ENCODE assay signal across 9 cellular contexts in the genomic region with DNA sequence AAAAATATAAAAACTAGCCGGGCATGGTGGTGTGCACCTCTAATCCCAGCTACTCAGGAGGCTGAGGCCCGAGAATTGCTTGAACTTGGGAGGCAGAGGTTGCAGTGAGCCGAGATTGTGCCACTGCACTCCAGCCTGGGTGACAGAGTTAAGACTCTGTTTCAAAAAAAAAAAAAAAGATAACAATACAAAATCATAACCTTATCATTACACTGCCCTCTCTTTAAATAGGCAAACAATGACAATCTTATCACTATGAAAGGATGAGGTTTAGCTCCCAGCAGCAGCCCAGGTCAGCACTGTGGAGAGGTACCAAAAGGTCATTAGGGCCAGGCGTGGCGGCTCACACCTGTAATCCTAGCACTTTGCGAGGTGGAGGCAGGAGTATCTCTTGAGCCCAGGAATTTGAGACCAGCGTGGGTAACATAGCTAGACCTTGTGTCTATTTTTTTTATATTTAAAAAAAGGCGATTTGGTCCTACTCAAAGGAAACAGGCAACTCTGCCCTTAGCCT. TPM values are rescaled to one million over a fixed set of nuclear protein-coding genes. Genes with fewer than 3 reads are reported as not detected.
"Had no signal": no experiment of that assay in that cellular context is flagged by ENCODE, and none has a peak within 500 bp of the region (broad histone marks: within the 10 kb centered on the region; RNA-seq: fewer than 3 reads in every experiment).

No MANE protein-coding gene starts in this region.

- H3K27ac Mint-ChIP-seq: GM23338, H9 had no signal

- H3K9me3 Mint-ChIP-seq: GM23338, H9, IgD-negative memory B cell had no signal

- H3K4me3 ChIP-seq: GM23338 had no signal

- H3K27ac ChIP-seq: HL-60 had no signal

- H3K4me3 Mint-ChIP-seq: GM23338 had no signal

- DNase-seq: H9, HCEC 1CT, KG1 had no signal

- ATAC-seq: GM23338, HepG2 had no signal

RNA-seq across cellular contexts. Expression of a gene that starts 3.5 kb away (rescaled TPM):
- total RNA-seq: GM23338, H1, H9, HepG2, HT1080 had no signal
- polyA plus RNA-seq: GM23338, H1, HepG2, IgD-negative memory B cell had no signal

RNA-seq across cellular contexts. Expression of a gene that starts 19.9 kb away (rescaled TPM):
- total RNA-seq: GM23338, H1, H9, HepG2, HT1080 had no signal
- polyA plus RNA-seq: GM23338, H1 had no signal

RNA-seq across cellular contexts. Expression of a gene that starts 38.9 kb away (rescaled TPM):
- total RNA-seq: HepG2, HT1080 had no signal
- polyA plus RNA-seq: HepG2, IgD-negative memory B cell had no signal
